In the genomic region with DNA sequence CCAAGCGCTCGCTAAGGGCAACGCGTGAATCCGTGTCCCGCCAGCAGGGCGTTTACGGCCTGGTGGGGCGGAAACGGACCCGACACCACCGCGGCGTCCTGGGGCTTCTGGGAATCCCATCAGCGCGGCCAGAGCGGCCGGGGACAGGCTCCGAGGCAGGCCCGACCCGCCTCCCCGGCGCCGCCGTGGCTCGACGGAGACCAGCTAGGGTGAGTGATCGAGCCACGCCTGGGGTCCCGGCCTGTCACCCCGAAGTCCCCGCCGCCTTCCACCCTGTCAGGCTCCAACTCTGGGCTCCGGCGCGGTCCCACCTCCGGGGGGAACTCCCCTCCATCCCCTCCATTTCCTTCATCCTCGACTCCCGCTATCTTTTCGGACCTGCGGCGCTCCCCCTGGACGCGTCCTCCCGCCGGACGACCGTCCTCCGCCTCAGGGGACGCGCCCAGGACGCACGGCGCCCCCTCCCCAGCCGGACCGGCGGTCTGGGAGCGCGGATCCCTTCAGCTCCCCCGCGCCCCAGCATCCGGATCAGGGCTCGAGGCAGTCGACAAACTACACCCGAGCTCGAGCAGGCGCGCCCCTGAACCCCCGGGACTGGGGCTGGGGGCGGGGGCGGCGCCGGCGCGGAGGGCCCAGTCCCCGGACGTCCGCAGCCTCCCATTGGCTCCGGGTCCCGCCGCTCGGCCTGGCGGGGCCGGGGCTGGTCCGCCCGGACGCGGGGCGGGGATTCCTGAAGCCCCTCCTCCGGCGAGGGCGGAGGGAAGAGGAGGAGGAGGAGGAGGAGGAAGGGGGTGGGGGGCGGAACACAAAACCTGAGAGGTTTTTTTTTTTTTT, we compare ENCODE assay signal across 1 cellular context.
TF ChIP-seq lines count a peak whose summit lies in the region.

No MANE protein-coding gene starts in this region.

TF ChIP-seq in K562, 482 proteins besides CTCF, POLR2A, EP300 and RAD21 (continued from another document and continues in another):
- TF ChIP-seq, protein P1, sequence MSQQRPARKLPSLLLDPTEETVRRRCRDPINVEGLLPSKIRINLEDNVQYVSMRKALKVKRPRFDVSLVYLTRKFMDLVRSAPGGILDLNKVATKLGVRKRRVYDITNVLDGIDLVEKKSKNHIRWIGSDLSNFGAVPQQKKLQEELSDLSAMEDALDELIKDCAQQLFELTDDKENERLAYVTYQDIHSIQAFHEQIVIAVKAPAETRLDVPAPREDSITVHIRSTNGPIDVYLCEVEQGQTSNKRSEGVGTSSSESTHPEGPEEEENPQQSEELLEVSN (IDR thresholded peaks at IDR 0.05; ENCODE audit: borderline replicate concordance in 1 of 2, extremely low read depth in 1 of 2, insufficient read depth in 1 of 2, insufficient read length in 1 of 2, low read depth in 1 of 2, low read length in 1 of 2, poor library complexity in 1 of 2, severe bottlenecking in 1 of 2), result peak; percentile 41 to 74
- TF ChIP-seq SMARCE1 (IDR thresholded peaks at IDR 0.05) (no peak), CBX5 (IDR thresholded peaks at IDR 0.05; ENCODE audit: borderline replicate concordance, low read depth) (no peak), ZNF507 (tag; conservative IDR thresholded peaks at IDR 0.05) (no peak), PML (IDR thresholded peaks at IDR 0.05; ENCODE audit: low read length) (no peak), ZNF239 (CRISPR knock-in tag; IDR thresholded peaks at IDR 0.05) (no peak), GTF2F1 (IDR thresholded peaks at IDR 0.05; ENCODE audit: low read depth, low read length) (no peak), PHB2 (IDR thresholded peaks at IDR 0.05; ENCODE audit: low read depth) (no peak), CTBP1 (IDR thresholded peaks at IDR 0.05; ENCODE audit: borderline replicate concordance) (peak; percentile 74), POLR2B (IDR thresholded peaks at IDR 0.05; ENCODE audit: low read depth, partially characterized antibody) (peak; percentile 72), EGR1 (conservative IDR thresholded peaks at IDR 0.05) (peak; percentile 74), ZBTB1 (CRISPR knock-in tag; IDR thresholded peaks at IDR 0.05; ENCODE audit: borderline replicate concordance, low read depth) (no peak), KDM4B (IDR thresholded peaks at IDR 0.05; ENCODE audit: borderline replicate concordance in 2 of 2, low read depth in 1 of 2) (no peak), CREB1 (IDR thresholded peaks at IDR 0.05) (no peak; the same call in 1 of the 2 replicates), CREB1 (CRISPR knock-in tag; IDR thresholded peaks at IDR 0.05) (peak; percentile 66; the same call in 1 of the 2 replicates), ZC3H11A (IDR thresholded peaks at IDR 0.05; ENCODE audit: low read depth, low read length) (no peak), HSF4 (CRISPR knock-in tag; IDR thresholded peaks at IDR 0.05; ENCODE audit: borderline replicate concordance) (no peak), NFE2 (IDR thresholded peaks at IDR 0.05; ENCODE audit: low read depth) (no peak), SUPT5H (IDR thresholded peaks at IDR 0.05) (peak; percentile 78), CHD2 (IDR thresholded peaks at IDR 0.05; ENCODE audit: low read depth, low read length) (no peak), SIN3A (IDR thresholded peaks at IDR 0.05; ENCODE audit: borderline replicate concordance in 2 of 2, control insufficient read depth in 1 of 2, low read depth in 2 of 2, low read length in 2 of 2) (peak; percentile 18 to 31; a peak in 2 of 4 replicates), CEBPB (tag; IDR thresholded peaks at IDR 0.05) (no peak), ZNF695 (CRISPR knock-in tag; IDR thresholded peaks at IDR 0.05) (no peak), NRF1 (conservative IDR thresholded peaks at IDR 0.05 in 1 of 2, IDR thresholded peaks at IDR 0.05 in 1 of 2) (peak; percentile 74 to 75), BHLHE40 (IDR thresholded peaks at IDR 0.05; ENCODE audit: low read length) (no peak), NCOA2 (IDR thresholded peaks at IDR 0.05; ENCODE audit: partially characterized antibody in 2 of 2) (no peak), TOE1 (IDR thresholded peaks at IDR 0.05; ENCODE audit: borderline replicate concordance) (peak; percentile 61; the same call in 1 of the 2 replicates), TOE1 (CRISPR knock-in tag; IDR thresholded peaks at IDR 0.05; ENCODE audit: borderline replicate concordance, low read depth) (no peak)
- TF ChIP-seq, protein P2, sequence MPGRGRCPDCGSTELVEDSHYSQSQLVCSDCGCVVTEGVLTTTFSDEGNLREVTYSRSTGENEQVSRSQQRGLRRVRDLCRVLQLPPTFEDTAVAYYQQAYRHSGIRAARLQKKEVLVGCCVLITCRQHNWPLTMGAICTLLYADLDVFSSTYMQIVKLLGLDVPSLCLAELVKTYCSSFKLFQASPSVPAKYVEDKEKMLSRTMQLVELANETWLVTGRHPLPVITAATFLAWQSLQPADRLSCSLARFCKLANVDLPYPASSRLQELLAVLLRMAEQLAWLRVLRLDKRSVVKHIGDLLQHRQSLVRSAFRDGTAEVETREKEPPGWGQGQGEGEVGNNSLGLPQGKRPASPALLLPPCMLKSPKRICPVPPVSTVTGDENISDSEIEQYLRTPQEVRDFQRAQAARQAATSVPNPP (IDR thresholded peaks at IDR 0.05; ENCODE audit: borderline replicate concordance, insufficient read depth, insufficient read length), result no peak
- TF ChIP-seq, protein P3, sequence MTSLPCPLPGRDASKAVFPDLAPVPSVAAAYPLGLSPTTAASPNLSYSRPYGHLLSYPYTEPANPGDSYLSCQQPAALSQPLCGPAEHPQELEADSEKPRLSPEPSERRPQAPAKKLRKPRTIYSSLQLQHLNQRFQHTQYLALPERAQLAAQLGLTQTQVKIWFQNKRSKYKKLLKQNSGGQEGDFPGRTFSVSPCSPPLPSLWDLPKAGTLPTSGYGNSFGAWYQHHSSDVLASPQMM (CRISPR knock-in tag; IDR thresholded peaks at IDR 0.05), result no peak
- TF ChIP-seq, protein P4, sequence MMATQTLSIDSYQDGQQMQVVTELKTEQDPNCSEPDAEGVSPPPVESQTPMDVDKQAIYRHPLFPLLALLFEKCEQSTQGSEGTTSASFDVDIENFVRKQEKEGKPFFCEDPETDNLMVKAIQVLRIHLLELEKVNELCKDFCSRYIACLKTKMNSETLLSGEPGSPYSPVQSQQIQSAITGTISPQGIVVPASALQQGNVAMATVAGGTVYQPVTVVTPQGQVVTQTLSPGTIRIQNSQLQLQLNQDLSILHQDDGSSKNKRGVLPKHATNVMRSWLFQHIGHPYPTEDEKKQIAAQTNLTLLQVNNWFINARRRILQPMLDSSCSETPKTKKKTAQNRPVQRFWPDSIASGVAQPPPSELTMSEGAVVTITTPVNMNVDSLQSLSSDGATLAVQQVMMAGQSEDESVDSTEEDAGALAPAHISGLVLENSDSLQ (IDR thresholded peaks at IDR 0.05), result peak; percentile 97
- TF ChIP-seq, protein P5, sequence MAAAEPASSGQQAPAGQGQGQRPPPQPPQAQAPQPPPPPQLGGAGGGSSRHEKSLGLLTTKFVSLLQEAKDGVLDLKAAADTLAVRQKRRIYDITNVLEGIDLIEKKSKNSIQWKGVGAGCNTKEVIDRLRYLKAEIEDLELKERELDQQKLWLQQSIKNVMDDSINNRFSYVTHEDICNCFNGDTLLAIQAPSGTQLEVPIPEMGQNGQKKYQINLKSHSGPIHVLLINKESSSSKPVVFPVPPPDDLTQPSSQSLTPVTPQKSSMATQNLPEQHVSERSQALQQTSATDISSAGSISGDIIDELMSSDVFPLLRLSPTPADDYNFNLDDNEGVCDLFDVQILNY (CRISPR knock-in tag; IDR thresholded peaks at IDR 0.05), result no peak
- TF ChIP-seq, protein P6, sequence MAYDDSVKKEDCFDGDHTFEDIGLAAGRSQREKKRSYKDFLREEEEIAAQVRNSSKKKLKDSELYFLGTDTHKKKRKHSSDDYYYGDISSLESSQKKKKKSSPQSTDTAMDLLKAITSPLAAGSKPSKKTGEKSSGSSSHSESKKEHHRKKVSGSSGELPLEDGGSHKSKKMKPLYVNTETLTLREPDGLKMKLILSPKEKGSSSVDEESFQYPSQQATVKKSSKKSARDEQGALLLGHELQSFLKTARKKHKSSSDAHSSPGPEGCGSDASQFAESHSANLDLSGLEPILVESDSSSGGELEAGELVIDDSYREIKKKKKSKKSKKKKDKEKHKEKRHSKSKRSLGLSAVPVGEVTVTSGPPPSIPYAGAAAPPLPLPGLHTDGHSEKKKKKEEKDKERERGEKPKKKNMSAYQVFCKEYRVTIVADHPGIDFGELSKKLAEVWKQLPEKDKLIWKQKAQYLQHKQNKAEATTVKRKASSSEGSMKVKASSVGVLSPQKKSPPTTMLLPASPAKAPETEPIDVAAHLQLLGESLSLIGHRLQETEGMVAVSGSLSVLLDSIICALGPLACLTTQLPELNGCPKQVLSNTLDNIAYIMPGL (CRISPR knock-in tag; IDR thresholded peaks at IDR 0.05), result peak; percentile 67; the same call in 1 of the 2 replicates
- TF ChIP-seq, protein P7, sequence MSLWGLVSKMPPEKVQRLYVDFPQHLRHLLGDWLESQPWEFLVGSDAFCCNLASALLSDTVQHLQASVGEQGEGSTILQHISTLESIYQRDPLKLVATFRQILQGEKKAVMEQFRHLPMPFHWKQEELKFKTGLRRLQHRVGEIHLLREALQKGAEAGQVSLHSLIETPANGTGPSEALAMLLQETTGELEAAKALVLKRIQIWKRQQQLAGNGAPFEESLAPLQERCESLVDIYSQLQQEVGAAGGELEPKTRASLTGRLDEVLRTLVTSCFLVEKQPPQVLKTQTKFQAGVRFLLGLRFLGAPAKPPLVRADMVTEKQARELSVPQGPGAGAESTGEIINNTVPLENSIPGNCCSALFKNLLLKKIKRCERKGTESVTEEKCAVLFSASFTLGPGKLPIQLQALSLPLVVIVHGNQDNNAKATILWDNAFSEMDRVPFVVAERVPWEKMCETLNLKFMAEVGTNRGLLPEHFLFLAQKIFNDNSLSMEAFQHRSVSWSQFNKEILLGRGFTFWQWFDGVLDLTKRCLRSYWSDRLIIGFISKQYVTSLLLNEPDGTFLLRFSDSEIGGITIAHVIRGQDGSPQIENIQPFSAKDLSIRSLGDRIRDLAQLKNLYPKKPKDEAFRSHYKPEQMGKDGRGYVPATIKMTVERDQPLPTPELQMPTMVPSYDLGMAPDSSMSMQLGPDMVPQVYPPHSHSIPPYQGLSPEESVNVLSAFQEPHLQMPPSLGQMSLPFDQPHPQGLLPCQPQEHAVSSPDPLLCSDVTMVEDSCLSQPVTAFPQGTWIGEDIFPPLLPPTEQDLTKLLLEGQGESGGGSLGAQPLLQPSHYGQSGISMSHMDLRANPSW (CRISPR knock-in tag; IDR thresholded peaks at IDR 0.05), result no peak
- TF ChIP-seq, protein P8, sequence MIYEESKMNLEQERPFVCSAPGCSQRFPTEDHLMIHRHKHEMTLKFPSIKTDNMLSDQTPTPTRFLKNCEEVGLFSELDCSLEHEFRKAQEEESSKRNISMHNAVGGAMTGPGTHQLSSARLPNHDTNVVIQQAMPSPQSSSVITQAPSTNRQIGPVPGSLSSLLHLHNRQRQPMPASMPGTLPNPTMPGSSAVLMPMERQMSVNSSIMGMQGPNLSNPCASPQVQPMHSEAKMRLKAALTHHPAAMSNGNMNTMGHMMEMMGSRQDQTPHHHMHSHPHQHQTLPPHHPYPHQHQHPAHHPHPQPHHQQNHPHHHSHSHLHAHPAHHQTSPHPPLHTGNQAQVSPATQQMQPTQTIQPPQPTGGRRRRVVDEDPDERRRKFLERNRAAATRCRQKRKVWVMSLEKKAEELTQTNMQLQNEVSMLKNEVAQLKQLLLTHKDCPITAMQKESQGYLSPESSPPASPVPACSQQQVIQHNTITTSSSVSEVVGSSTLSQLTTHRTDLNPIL (CRISPR knock-in tag; IDR thresholded peaks at IDR 0.05), result no peak
- TF ChIP-seq, protein P9, sequence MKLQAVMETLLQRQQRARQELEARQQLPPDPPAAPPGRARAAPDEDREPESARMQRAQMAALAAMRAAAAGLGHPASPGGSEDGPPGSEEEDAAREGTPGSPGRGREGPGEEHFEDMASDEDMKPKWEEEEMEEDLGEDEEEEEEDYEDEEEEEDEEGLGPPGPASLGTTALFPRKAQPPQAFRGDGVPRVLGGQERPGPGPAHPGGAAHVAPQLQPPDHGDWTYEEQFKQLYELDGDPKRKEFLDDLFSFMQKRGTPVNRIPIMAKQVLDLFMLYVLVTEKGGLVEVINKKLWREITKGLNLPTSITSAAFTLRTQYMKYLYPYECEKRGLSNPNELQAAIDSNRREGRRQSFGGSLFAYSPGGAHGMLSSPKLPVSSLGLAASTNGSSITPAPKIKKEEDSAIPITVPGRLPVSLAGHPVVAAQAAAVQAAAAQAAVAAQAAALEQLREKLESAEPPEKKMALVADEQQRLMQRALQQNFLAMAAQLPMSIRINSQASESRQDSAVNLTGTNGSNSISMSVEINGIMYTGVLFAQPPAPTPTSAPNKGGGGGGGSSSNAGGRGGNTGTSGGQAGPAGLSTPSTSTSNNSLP (IDR thresholded peaks at IDR 0.05; ENCODE audit: borderline replicate concordance, low read depth, low read length), result no peak
- TF ChIP-seq, protein P10, sequence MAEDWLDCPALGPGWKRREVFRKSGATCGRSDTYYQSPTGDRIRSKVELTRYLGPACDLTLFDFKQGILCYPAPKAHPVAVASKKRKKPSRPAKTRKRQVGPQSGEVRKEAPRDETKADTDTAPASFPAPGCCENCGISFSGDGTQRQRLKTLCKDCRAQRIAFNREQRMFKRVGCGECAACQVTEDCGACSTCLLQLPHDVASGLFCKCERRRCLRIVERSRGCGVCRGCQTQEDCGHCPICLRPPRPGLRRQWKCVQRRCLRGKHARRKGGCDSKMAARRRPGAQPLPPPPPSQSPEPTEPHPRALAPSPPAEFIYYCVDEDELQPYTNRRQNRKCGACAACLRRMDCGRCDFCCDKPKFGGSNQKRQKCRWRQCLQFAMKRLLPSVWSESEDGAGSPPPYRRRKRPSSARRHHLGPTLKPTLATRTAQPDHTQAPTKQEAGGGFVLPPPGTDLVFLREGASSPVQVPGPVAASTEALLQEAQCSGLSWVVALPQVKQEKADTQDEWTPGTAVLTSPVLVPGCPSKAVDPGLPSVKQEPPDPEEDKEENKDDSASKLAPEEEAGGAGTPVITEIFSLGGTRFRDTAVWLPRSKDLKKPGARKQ (CRISPR knock-in tag; IDR thresholded peaks at IDR 0.05), result no peak
- TF ChIP-seq, protein P11, sequence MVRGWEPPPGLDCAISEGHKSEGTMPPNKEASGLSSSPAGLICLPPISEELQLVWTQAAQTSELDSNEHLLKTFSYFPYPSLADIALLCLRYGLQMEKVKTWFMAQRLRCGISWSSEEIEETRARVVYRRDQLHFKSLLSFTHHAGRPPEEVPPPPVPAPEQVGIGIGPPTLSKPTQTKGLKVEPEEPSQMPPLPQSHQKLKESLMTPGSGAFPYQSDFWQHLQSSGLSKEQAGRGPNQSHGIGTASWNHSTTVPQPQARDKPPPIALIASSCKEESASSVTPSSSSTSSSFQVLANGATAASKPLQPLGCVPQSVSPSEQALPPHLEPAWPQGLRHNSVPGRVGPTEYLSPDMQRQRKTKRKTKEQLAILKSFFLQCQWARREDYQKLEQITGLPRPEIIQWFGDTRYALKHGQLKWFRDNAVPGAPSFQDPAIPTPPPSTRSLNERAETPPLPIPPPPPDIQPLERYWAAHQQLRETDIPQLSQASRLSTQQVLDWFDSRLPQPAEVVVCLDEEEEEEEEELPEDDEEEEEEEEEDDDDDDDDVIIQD (CRISPR knock-in tag; IDR thresholded peaks at IDR 0.05), result no peak
